Comparison of ENCODE assay signal across 27 cellular contexts in the genomic region with DNA sequence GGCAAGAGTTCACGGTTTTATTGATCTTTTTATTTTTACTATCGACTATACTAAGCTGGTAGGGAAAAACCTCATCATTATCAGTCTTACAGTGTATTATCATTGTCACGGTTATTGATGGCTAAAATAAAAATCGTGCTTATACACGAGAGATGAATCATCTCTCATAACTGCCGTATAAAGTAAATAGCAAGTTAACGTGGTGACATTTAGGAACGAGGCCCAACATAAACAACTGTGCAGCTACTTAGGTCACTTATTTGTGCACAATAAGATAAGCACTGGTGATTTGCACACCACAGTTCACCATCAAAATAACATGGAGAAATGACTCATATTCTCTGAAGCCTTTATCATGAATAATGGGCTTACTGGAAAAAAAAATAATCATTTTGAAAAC.
A peak's percentile ranks its signal among the peaks of the same experiment; 100 is the strongest.
DNase-seq lines count a peak whose midpoint lies in the region; ATAC-seq and TF ChIP-seq lines count a peak whose summit lies in the region.
"Had no signal": no experiment of that assay in that cellular context is flagged by ENCODE, and none has a peak within 500 bp of the region (broad histone marks: within the 10 kb centered on the region; RNA-seq: fewer than 3 reads in every experiment).

No MANE protein-coding gene starts in this region.

- ATAC-seq in GM18498 (IDR thresholded peaks at IDR 0.05; ENCODE audit: unreplicated experiment) (no peak), GM19452 (IDR thresholded peaks at IDR 0.05; ENCODE audit: unreplicated experiment) (no peak)
- ATAC-seq: Panc1 had no signal

- H3K4me3 ChIP-seq in choroid plexus epithelial cell (ENCODE audit: low read depth, low read length): no peak overlapping the region
- H3K4me3 ChIP-seq: left ventricle myocardium inferior, upper lobe of left lung had no signal

- no peak for TF ChIP-seq CTCF in choroid plexus epithelial cell (conservative IDR thresholded peaks at IDR 0.05; ENCODE audit: low read depth, low read length)

- DNase-seq in DMS53 (lab: John Stamatoyannopoulos, UW) (peak; percentile 28), DMS53 treated with DMSO at 0.1 percent for 48 hours (lab: John Stamatoyannopoulos, UW; ENCODE audit: unreplicated experiment) (no peak), NCI-H460 (ENCODE audit: extremely low read depth, low read depth) (peak; percentile 33), choroid plexus epithelial cell (ENCODE audit: low read depth) (peak; percentile 64), GM03348 (ENCODE audit: low spot score) (no peak)
- no peak for DNase-seq in activated CD4-positive, CD25-positive, alpha-beta regulatory T cell (lab: John Stamatoyannopoulos, UW)
- DNase-seq: activated CD4-positive, alpha-beta T cell treated with anti-CD3 and anti-CD28 coated beads for 4 hours; activated T-cell treated with anti-CD3 and anti-CD28 coated beads for 4 hours; amygdala; caudate nucleus; CD4-positive, alpha-beta T cell; cortex of kidney; effector memory CD4-positive, alpha-beta T cell; islet precursor cell; left ventricle myocardium inferior; mesenchymal stem cell; NCI-H1436; NCI-H226; NCI-H69; retina; SHP77 treated with DMSO at 0.1 percent for 48 hours; small intestine; stimulated activated naive CD4-positive, alpha-beta T cell; upper lobe of left lung had no signal

Comparison
In these comparisons a context has a peak if more than half of its experiments do, and no peak if none do; other contexts are left out.
1. DNase-seq: peak in DMS53 (single experiment), NCI-H460 (single experiment) and choroid plexus epithelial cell (single experiment); none in DMS53 treated with DMSO at 0.1 percent for 48 hours (single experiment), activated CD4-positive, CD25-positive, alpha-beta regulatory T cell (0 of 4) and GM03348 (single experiment).